Comparison of ENCODE assay signal across 19 cellular contexts in the genomic region with DNA sequence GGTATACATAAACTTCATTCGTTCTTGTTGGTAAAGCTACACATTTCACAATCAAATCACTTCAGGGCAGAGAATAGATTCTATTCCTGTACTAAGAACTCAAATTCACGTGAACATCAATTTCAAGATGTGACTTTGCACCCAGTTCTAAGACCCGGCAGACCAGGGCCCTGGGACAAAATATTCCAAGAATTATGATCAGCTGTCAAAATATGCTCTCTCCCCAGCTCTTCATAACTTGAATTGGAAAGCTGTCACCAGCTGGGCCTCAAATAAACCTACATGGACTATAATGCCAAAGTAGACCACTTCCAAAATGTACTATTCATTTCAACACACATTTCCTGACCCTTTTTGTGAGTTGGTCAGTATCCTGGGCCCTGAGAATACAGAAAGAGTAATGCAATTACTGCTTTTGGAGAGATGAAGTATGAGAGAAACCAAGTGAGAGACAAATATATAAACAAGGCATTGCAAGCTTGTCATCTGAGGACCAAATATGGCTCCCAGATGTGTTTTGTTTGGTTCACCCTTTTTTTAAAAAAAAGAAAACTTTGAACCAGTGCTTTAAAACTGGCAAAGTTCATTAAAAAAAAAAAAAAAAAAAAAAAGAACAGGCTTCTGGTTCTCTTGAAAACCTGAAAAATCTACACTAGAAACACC. TPM values are rescaled to one million over a fixed set of nuclear protein-coding genes. Genes with fewer than 3 reads are reported as not detected.
"Had no signal": no experiment of that assay in that cellular context is flagged by ENCODE, and none has a peak within 500 bp of the region (broad histone marks: within the 10 kb centered on the region; RNA-seq: fewer than 3 reads in every experiment).

No MANE protein-coding gene starts in this region.

- H3K4me1 ChIP-seq: testis had no signal

- DNase-seq: central memory CD4-positive, alpha-beta T cell; cortex of kidney; effector memory CD8-positive, alpha-beta T cell; erythroblast; foreskin melanocyte; head of caudate nucleus; left colon; mesendoderm; naive thymus-derived CD8-positive, alpha-beta T cell; ovary; right cardiac atrium; stimulated activated CD4-positive, alpha-beta T cell treated with anti-CD3 and anti-CD28 coated beads, Interleukin-4, amount 100 ng/mL, for 1 hour; testis; transverse colon had no signal

- H3K4me3 ChIP-seq: hepatocyte, ovary, smooth muscle cell, testis, transverse colon had no signal

- ATAC-seq: effector memory CD8-positive, alpha-beta T cell; left colon; naive thymus-derived CD8-positive, alpha-beta T cell; right cardiac atrium; stimulated activated memory B cell treated with anti-CD40 and anti-IgM and Interleukin-4, amounts not matched to agents 10 μg/mL and 1 μg/mL and 100 μg/mL, for 72 hours had no signal

- H3K27me3 ChIP-seq: hepatocyte, neutrophil, ovary, testis, transverse colon had no signal

- H3K9me3 ChIP-seq: neutrophil, ovary, testis, transverse colon had no signal

- H3K27ac ChIP-seq: hepatocyte, neutrophil, ovary, testis, transverse colon had no signal

- H3K36me3 ChIP-seq: neutrophil, ovary, transverse colon had no signal

RNA-seq across cellular contexts. Expression of gene MAGI1, which starts 14.9 kb away (rescaled TPM):
- total RNA-seq: mononuclear cell; naive thymus-derived CD8-positive, alpha-beta T cell had no signal
